7 cellular contexts compared by ENCODE assay signal in genomic region chr15:59104602-59104911, GRCh38. TPM values are rescaled to one million over a fixed set of nuclear protein-coding genes. Genes with fewer than 3 reads are reported as not detected.
A peak's percentile ranks its signal among the peaks of the same experiment; 100 is the strongest.
DNase-seq lines count a peak whose midpoint lies in the region; ATAC-seq and TF ChIP-seq lines count a peak whose summit lies in the region.

No MANE protein-coding gene starts in this region.

- TF ChIP-seq CTCF in fibroblast of villous mesenchyme (IDR thresholded peaks at IDR 0.05; ENCODE audit: insufficient read depth, low read depth, low read length) (no peak), retinal pigment epithelial cell (conservative IDR thresholded peaks at IDR 0.05; ENCODE audit: low read depth, low read length) (no peak)

- peaks cover 27% of the 10 kb centered on the region for H3K36me3 ChIP-seq in SJCRH30

- no peaks in the 10 kb centered on the region for H3K27me3 ChIP-seq in SJCRH30

- H3K4me3 ChIP-seq in SJCRH30 (peak overlapping the region; percentile 95), fibroblast of villous mesenchyme (ENCODE audit: low read depth, low read length) (peak overlapping the region; percentile 98), retinal pigment epithelial cell (ENCODE audit: low read length) (peak overlapping the region; percentile 93)

- H3K4me1 ChIP-seq in SJCRH30: peaks cover 3% of the 10 kb centered on the region; the same call in 1 of the 2 replicates

- H3K9me3 ChIP-seq in SJCRH30 (replicated peaks): no peaks in the 10 kb centered on the region

- DNase-seq in SJCRH30 (no peak), fibroblast of villous mesenchyme (ENCODE audit: low read depth) (no peak), retinal pigment epithelial cell (ENCODE audit: low read depth) (no peak), NCI-H2029 (lab: John Stamatoyannopoulos, UW) (no peak), cerebellar nuclear complex (lab: John Stamatoyannopoulos, UW) (no peak)
- DNase-seq in stimulated activated CD4-positive, alpha-beta T cell treated with anti-CD3 and anti-CD28 coated beads, Interleukin-4, amount 100 ng/mL, for 24 hours: no peak

- H3K27ac ChIP-seq in SJCRH30: peak overlapping the region; percentile 98

- peak; percentile 32 for ATAC-seq in GM21717 (IDR thresholded peaks at IDR 0.05; ENCODE audit: unreplicated experiment)

RNA-seq across cellular contexts. Expression of gene CCNB2, which starts 0.4 kb away (rescaled TPM):
- 193 and 201 TPM in 2 replicates for total RNA-seq in SJCRH30 (2014; rRNA removed; shearing (Covaris generic))
- total RNA-seq in fibroblast of villous mesenchyme: 19.6 and 27.2 TPM in 2 replicates
